In genomic region chr7:88927-89921, GRCh38 we compare ENCODE assay signal across 8 cellular contexts.
DNase-seq lines count a peak whose midpoint lies in the region; ATAC-seq, FAIRE-seq and TF ChIP-seq lines count a peak whose summit lies in the region.

No MANE protein-coding gene starts in this region.

- peak overlapping the region; percentile 48 for H3K4me2 ChIP-seq in SK-N-SH

- no peak for ATAC-seq in GM18870 (IDR thresholded peaks at IDR 0.05; ENCODE audit: unreplicated experiment)

- intact Hi-C loops in sigmoid colon (cut with DNase I), result no loop called here

- H3K27ac ChIP-seq in SK-N-SH (ENCODE audit: low read depth in 2 of 2, low read length in 1 of 2) (peak overlapping the region in 1 of 2 experiments; percentile 82; a peak in 2 of 4 replicates), sigmoid colon (peak overlapping the region; percentile 59 to 85 (median 80))

- no peak for TF ChIP-seq CTCF in SK-N-SH (IDR thresholded peaks at IDR 0.05)
- TF ChIP-seq CTCF in fibroblast of the aortic adventitia (IDR thresholded peaks at IDR 0.05; ENCODE audit: insufficient read depth, low read length), result no peak
- no peak for TF ChIP-seq CTCF in sigmoid colon (IDR thresholded peaks at IDR 0.05)
- TF ChIP-seq CTCF in D721Med (IDR thresholded peaks at IDR 0.05; ENCODE audit: insufficient read depth, missing control alignments), result no peak

- H3K9me3 ChIP-seq in SK-N-SH, result no peaks in the 10 kb centered on the region
- no peaks in the 10 kb centered on the region for H3K9me3 ChIP-seq in sigmoid colon

- no peak for TF ChIP-seq POLR2A in sigmoid colon (IDR thresholded peaks at IDR 0.05)

- H3K9ac ChIP-seq in SK-N-SH, result peak overlapping the region; percentile 15; the same call in 1 of the 2 replicates

- H3K4me1 ChIP-seq in SK-N-SH (ENCODE audit: control insufficient read depth in 1 of 2, insufficient read depth in 2 of 2, low read depth in 1 of 2, low read length in 1 of 2), result peaks cover 30 to 45% of the 10 kb centered on the region in 2 experiments; a peak in 3 of 4 replicates
- H3K4me1 ChIP-seq in sigmoid colon, result peaks cover 0 to 68% (median 54%) of the 10 kb centered on the region in 4 donors

- DNase-seq in GM04504 (ENCODE audit: low read depth) (peak; percentile 81), SK-N-SH (no peak), fibroblast of the aortic adventitia (ENCODE audit: low read depth) (peak; percentile 91), sigmoid colon (peak; percentile 88), D721Med (ENCODE audit: insufficient read length, low spot score) (no peak), iPS-NIHi7 (ENCODE audit: extremely low spot score) (no peak), NCI-H2029 treated with DMSO at 0.1 percent for 48 hours (lab: John Stamatoyannopoulos, UW) (no peak)

- FAIRE-seq in D721Med (lab: Jason Lieb, UNC), result no peak

- CTCF ChIA-PET in SK-N-SH (lab: Yijun Ruan, JAX), result no interaction called here

- H3K36me3 ChIP-seq in SK-N-SH (replicated peaks in 1 of 2; ENCODE audit: control insufficient read depth in 1 of 2, insufficient read depth in 2 of 2, low read length in 1 of 2) (no peaks in the 10 kb centered on the region), sigmoid colon (no peaks in the 10 kb centered on the region)

- H3K9me2 ChIP-seq in SK-N-SH, result no peaks in the 10 kb centered on the region

- no peaks in the 10 kb centered on the region for H4K20me1 ChIP-seq in SK-N-SH (ENCODE audit: insufficient read depth)

- TF ChIP-seq EP300 in SK-N-SH (IDR thresholded peaks at IDR 0.05; ENCODE audit: borderline replicate concordance in 1 of 2, low read depth in 1 of 2, low read length in 1 of 2), result peak; percentile 45 to 97; a peak in 2 of 4 replicates
- TF ChIP-seq EP300 in sigmoid colon (IDR thresholded peaks at IDR 0.05), result peak in 1 of 4 donors; percentile 57

- POLR2A ChIA-PET in SK-N-SH (lab: Yijun Ruan, JAX), result no interaction called here

- TF ChIP-seq RAD21 in SK-N-SH (IDR thresholded peaks at IDR 0.05; ENCODE audit: low read length), result no peak

- H3K79me2 ChIP-seq in SK-N-SH (ENCODE audit: insufficient read depth), result no peaks in the 10 kb centered on the region

- no peaks in the 10 kb centered on the region for H3K27me3 ChIP-seq in SK-N-SH (ENCODE audit: insufficient read depth)
- H3K27me3 ChIP-seq in sigmoid colon, result no peaks in the 10 kb centered on the region

- H3K4me3 ChIP-seq in SK-N-SH (ENCODE audit: low read depth in 2 of 2, low read length in 1 of 2) (no peak overlapping the region), fibroblast of the aortic adventitia (ENCODE audit: low read depth, low read length) (no peak overlapping the region), sigmoid colon (no peak overlapping the region)

- peak overlapping the region; percentile 31; the same call in 1 of the 2 replicates for H2AFZ ChIP-seq in SK-N-SH (ENCODE audit: low read depth)

- 60% methylated on average over 11 of the region's 13 CpGs for WGBS in SK-N-SH (ENCODE audit: low lambda C conversion rate)
- WGBS in sigmoid colon, 2 donors, result 78 to 86% methylated on average over 13 of the region's 13 CpGs

- H3F3A ChIP-seq in SK-N-SH (replicated peaks; ENCODE audit: insufficient read depth), result peaks cover 15% of the 10 kb centered on the region

TF ChIP-seq in SK-N-SH, 30 proteins besides CTCF, POLR2A, EP300 and RAD21:
- TF ChIP-seq, protein P1, sequence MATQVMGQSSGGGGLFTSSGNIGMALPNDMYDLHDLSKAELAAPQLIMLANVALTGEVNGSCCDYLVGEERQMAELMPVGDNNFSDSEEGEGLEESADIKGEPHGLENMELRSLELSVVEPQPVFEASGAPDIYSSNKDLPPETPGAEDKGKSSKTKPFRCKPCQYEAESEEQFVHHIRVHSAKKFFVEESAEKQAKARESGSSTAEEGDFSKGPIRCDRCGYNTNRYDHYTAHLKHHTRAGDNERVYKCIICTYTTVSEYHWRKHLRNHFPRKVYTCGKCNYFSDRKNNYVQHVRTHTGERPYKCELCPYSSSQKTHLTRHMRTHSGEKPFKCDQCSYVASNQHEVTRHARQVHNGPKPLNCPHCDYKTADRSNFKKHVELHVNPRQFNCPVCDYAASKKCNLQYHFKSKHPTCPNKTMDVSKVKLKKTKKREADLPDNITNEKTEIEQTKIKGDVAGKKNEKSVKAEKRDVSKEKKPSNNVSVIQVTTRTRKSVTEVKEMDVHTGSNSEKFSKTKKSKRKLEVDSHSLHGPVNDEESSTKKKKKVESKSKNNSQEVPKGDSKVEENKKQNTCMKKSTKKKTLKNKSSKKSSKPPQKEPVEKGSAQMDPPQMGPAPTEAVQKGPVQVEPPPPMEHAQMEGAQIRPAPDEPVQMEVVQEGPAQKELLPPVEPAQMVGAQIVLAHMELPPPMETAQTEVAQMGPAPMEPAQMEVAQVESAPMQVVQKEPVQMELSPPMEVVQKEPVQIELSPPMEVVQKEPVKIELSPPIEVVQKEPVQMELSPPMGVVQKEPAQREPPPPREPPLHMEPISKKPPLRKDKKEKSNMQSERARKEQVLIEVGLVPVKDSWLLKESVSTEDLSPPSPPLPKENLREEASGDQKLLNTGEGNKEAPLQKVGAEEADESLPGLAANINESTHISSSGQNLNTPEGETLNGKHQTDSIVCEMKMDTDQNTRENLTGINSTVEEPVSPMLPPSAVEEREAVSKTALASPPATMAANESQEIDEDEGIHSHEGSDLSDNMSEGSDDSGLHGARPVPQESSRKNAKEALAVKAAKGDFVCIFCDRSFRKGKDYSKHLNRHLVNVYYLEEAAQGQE (IDR thresholded peaks at IDR 0.05; ENCODE audit: low read depth, low read length), result 0 out of 2 replicates have a peak, but pooled peaks have one; percentile 44
- TF ChIP-seq NFIC (IDR thresholded peaks at IDR 0.05; ENCODE audit: borderline replicate concordance), result peak; percentile 94
- TF ChIP-seq, protein P2, sequence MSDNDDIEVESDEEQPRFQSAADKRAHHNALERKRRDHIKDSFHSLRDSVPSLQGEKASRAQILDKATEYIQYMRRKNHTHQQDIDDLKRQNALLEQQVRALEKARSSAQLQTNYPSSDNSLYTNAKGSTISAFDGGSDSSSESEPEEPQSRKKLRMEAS (IDR thresholded peaks at IDR 0.05; ENCODE audit: low read depth), result peak; percentile 86
- peak; percentile 61; the same call in 1 of the 2 replicates for TF ChIP-seq SIN3A (IDR thresholded peaks at IDR 0.05; ENCODE audit: borderline replicate concordance, low read depth, low read length)
- TF ChIP-seq, protein P3, sequence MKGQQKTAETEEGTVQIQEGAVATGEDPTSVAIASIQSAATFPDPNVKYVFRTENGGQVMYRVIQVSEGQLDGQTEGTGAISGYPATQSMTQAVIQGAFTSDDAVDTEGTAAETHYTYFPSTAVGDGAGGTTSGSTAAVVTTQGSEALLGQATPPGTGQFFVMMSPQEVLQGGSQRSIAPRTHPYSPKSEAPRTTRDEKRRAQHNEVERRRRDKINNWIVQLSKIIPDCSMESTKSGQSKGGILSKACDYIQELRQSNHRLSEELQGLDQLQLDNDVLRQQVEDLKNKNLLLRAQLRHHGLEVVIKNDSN (IDR thresholded peaks at IDR 0.05; ENCODE audit: borderline replicate concordance, low read depth), result no peak
- TF ChIP-seq FOSL2 (IDR thresholded peaks at IDR 0.05; ENCODE audit: borderline replicate concordance, low read depth), result peak; percentile 95; the same call in 1 of the 2 replicates
- TF ChIP-seq, protein P4, sequence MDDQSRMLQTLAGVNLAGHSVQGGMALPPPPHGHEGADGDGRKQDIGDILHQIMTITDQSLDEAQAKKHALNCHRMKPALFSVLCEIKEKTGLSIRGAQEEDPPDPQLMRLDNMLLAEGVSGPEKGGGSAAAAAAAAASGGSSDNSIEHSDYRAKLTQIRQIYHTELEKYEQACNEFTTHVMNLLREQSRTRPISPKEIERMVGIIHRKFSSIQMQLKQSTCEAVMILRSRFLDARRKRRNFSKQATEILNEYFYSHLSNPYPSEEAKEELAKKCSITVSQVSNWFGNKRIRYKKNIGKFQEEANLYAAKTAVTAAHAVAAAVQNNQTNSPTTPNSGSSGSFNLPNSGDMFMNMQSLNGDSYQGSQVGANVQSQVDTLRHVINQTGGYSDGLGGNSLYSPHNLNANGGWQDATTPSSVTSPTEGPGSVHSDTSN (IDR thresholded peaks at IDR 0.05), result peak; percentile 78; the same call in 1 of the 2 replicates
- peak; percentile 99 for TF ChIP-seq TCF12 (IDR thresholded peaks at IDR 0.05)
- no peak for TF ChIP-seq EZH2phosphoT487 (IDR thresholded peaks at IDR 0.05; ENCODE audit: borderline replicate concordance, low read depth)
- TF ChIP-seq RXRA (IDR thresholded peaks at IDR 0.05; ENCODE audit: borderline replicate concordance, low read depth), result peak; percentile 100
- TF ChIP-seq POLR2AphosphoS5 (IDR thresholded peaks at IDR 0.05; ENCODE audit: low read depth, low read length), result peak; percentile 80

Comparison
In these comparisons a context has a peak if more than half of its experiments do, and no peak if none do; other contexts are left out.
1. DNase-seq: peak in GM04504 (single experiment), fibroblast of the aortic adventitia (single experiment) and sigmoid colon (single experiment); none in SK-N-SH (single experiment), D721Med (single experiment), iPS-NIHi7 (single experiment) and NCI-H2029 treated with DMSO at 0.1 percent for 48 hours (single experiment).